In the genomic region with DNA sequence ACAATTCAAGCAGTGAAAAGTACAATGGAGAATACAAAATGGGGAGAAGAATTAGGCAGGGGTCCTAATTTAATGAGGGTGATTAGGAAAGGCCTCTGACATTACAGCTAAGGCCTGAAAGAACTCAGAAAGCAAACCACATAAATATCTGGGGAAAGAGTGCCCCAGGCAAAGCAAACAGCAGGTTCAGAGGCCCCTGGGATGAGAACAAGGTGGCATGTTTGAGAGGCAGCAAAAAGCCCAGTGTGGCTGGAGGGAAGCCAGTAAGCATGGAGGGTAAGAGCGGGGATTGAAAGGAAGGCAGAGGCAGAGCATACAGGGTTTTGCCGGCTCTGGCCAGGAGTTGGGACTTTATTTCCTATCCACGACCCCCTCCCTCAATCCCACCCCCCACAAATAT, we compare ENCODE assay signal across 1 cellular context.
TF ChIP-seq lines count a peak whose summit lies in the region.

No MANE protein-coding gene starts in this region.

TF ChIP-seq in GM23338, 12 proteins besides CTCF, POLR2A, EP300 and RAD21 (continued from another document):
- no peak for TF ChIP-seq ZNF462 (CRISPR knock-in tag; IDR thresholded peaks at IDR 0.05)
TF ChIP-seq in GM23338: peak in this region for 0.
